25 cellular contexts compared by ENCODE assay signal in genomic region chr10:50242777-50243176, GRCh38.
"Had no signal": no experiment of that assay in that cellular context is flagged by ENCODE, and none has a peak within 500 bp of the region (broad histone marks: within the 10 kb centered on the region; RNA-seq: fewer than 3 reads in every experiment).

No MANE protein-coding gene starts in this region.

- FAIRE-seq: endometrium, kidney had no signal

- H2AFZ ChIP-seq: neural progenitor cell had no signal

- H3K4me1 Mint-ChIP-seq: naive thymus-derived CD4-positive, alpha-beta T cell; nephron; neural progenitor cell; stimulated activated naive CD8-positive, alpha-beta T cell treated with anti-CD3 and anti-CD28 coated beads, Interleukin-15, amount 100 ng/mL, for 72 hours had no signal

- H3K9ac ChIP-seq: neural progenitor cell had no signal

- H3K9me3 Mint-ChIP-seq: nephron; neural progenitor cell; stimulated activated naive CD8-positive, alpha-beta T cell treated with anti-CD3 and anti-CD28 coated beads, Interleukin-15, amount 100 ng/mL, for 72 hours had no signal

- H3K4me2 ChIP-seq: neural progenitor cell, smooth muscle cell had no signal

- H3K27ac Mint-ChIP-seq: naive thymus-derived CD4-positive, alpha-beta T cell; nephron; neural progenitor cell; stimulated activated naive CD8-positive, alpha-beta T cell treated with anti-CD3 and anti-CD28 coated beads, Interleukin-15, amount 100 ng/mL, for 72 hours had no signal

- H3K4me1 ChIP-seq: gastrocnemius medialis, neural progenitor cell, prostate gland, right atrium auricular region, suprapubic skin, vagina had no signal

- H3K4me3 Mint-ChIP-seq: naive thymus-derived CD4-positive, alpha-beta T cell; nephron; neural progenitor cell; stimulated activated naive CD8-positive, alpha-beta T cell treated with anti-CD3 and anti-CD28 coated beads, Interleukin-15, amount 100 ng/mL, for 72 hours had no signal

- H3K36me3 ChIP-seq: gastrocnemius medialis, neural progenitor cell, prostate gland, right atrium auricular region, suprapubic skin, vagina had no signal

- H3K4me3 ChIP-seq: coronary artery, gastrocnemius medialis, neural progenitor cell, prostate gland, right atrium auricular region, smooth muscle cell, suprapubic skin, vagina had no signal

- H3K9me3 ChIP-seq: gastrocnemius medialis, prostate gland, right atrium auricular region, suprapubic skin, vagina had no signal

- H3K27me3 ChIP-seq: gastrocnemius medialis, right atrium auricular region, suprapubic skin, vagina had no signal

- DNase-seq: dermis blood vessel endothelial cell; effector memory CD4-positive, alpha-beta T cell; foreskin fibroblast; gastrocnemius medialis; head of caudate nucleus; kidney; mesendoderm; midbrain; naive thymus-derived CD4-positive, alpha-beta T cell; stimulated activated CD4-positive, alpha-beta T cell treated with anti-CD3 and anti-CD28 coated beads, Interleukin-12 subunit alpha, Interleukin-12 subunit beta, amount 100 ng/mL, for 4 hours; stimulated activated CD4-positive, alpha-beta T cell treated with anti-CD3 and anti-CD28 coated beads, Interleukin-1b, Interleukin-23, amount 100 ng/mL, for 48 hours; stimulated activated CD4-positive, alpha-beta T cell treated with anti-CD3 and anti-CD28 coated beads, Interleukin-4, amount 100 ng/mL, for 1 hour; stimulated activated CD8-positive, alpha-beta memory T cell treated with anti-CD3 and anti-CD28 coated beads, Interleukin-4, amount 100 ng/mL, for 48 hours; stimulated activated naive CD4-positive, alpha-beta T cell; stimulated activated naive CD8-positive, alpha-beta T cell treated with anti-CD3 and anti-CD28 coated beads, Interleukin-15, amount 100 ng/mL, for 72 hours; trophoblast cell had no signal

- H3K27ac ChIP-seq: coronary artery, gastrocnemius medialis, neural progenitor cell, prostate gland, right atrium auricular region, suprapubic skin, vagina had no signal

- H3K36me3 Mint-ChIP-seq: naive thymus-derived CD4-positive, alpha-beta T cell; neural progenitor cell had no signal
